Comparison of ENCODE assay signal across 23 cellular contexts in genomic region chr9:18320046-18320445, GRCh38.
A peak's percentile ranks its signal among the peaks of the same experiment; 100 is the strongest.
DNase-seq lines count a peak whose midpoint lies in the region; ATAC-seq and TF ChIP-seq lines count a peak whose summit lies in the region.
"Had no signal": no experiment of that assay in that cellular context is flagged by ENCODE, and none has a peak within 500 bp of the region (broad histone marks: within the 10 kb centered on the region; RNA-seq: fewer than 3 reads in every experiment).

No MANE protein-coding gene starts in this region.

- DNase-seq in AG09319 (ENCODE audit: extremely low read depth, low read depth) (no peak), M059J (ENCODE audit: low read depth) (peak; percentile 14), chondrocyte (ENCODE audit: low spot score) (no peak), mesendoderm (peak; percentile 25), prostate gland (ENCODE audit: low spot score) (no peak), G401 (ENCODE audit: low spot score) (no peak)
- no peak for DNase-seq in stimulated activated CD4-positive, alpha-beta T cell treated with anti-CD3 and anti-CD28 coated beads, Interleukin-1b, Interleukin-23, amount 100 ng/mL, for 48 hours
- DNase-seq in naive thymus-derived CD8-positive, alpha-beta T cell, result no peak
- DNase-seq: activated CD4-positive, alpha-beta memory T cell treated with anti-CD3 and anti-CD28 coated beads for 36 hours; activated naive CD4-positive, alpha-beta T cell treated with Interleukin-2 at 50 U/mL for 16 hours; activated T-cell treated with anti-CD3 and anti-CD28 coated beads, Interleukin-2, amount 50 U/mL, for 1 hour; CD8-positive, alpha-beta memory T cell; midbrain; NCI-H1436; NCI-H2171; NCI-H82; OCI-M1; retina; WERI-Rb-1 had no signal

- H3K27ac ChIP-seq in mesendoderm (ENCODE audit: low read depth, low read length), result no peak overlapping the region
- H3K27ac ChIP-seq in prostate gland, result no peak overlapping the region
- H3K27ac ChIP-seq: ascending aorta, coronary artery, vagina, WERI-Rb-1 had no signal

- peaks cover 8% of the 10 kb centered on the region for H3K9me3 Mint-ChIP-seq in chondrocyte (ENCODE audit: low read depth)
- H3K9me3 Mint-ChIP-seq in naive thymus-derived CD8-positive, alpha-beta T cell, result peaks cover 0 to 10% (median 2%) of the 10 kb centered on the region in 9 donors

- no peaks in the 10 kb centered on the region for H3K4me1 Mint-ChIP-seq in chondrocyte (ENCODE audit: low read depth)
- H3K4me1 Mint-ChIP-seq in naive thymus-derived CD8-positive, alpha-beta T cell, result no peaks in the 10 kb centered on the region
- H3K4me1 Mint-ChIP-seq: CD8-positive, alpha-beta memory T cell; neural crest cell had no signal

- H3K18ac ChIP-seq in mesendoderm (ENCODE audit: low read length), result no peak overlapping the region

- WGBS in mesendoderm (ENCODE audit: extremely low coverage, insufficient coverage, low lambda C conversion rate), result no CpG with 5 or more reads among the region's 1 CpG
- 35% methylated on average over 1 of the region's 1 CpG for WGBS in prostate gland

- H3K4ac ChIP-seq in mesendoderm (ENCODE audit: low read depth, low read length), result no peak overlapping the region

- H2BK15ac ChIP-seq in mesendoderm (replicated peaks; ENCODE audit: low read depth), result no peak overlapping the region

- H3K79me2 ChIP-seq in mesendoderm (ENCODE audit: control insufficient read depth, insufficient read depth, low read length), result no peaks in the 10 kb centered on the region

- no peak for TF ChIP-seq POLR2A in prostate gland (IDR thresholded peaks at IDR 0.05)

- H2BK120ac ChIP-seq in mesendoderm (ENCODE audit: low read depth, low read length), result no peak overlapping the region

- no peak overlapping the region for H2BK5ac ChIP-seq in mesendoderm (ENCODE audit: low read length)

- no peaks in the 10 kb centered on the region for H3K79me1 ChIP-seq in mesendoderm (ENCODE audit: low read length)

- intact Hi-C loops in prostate gland (cut with DNase I), result no loop called here

- no peak overlapping the region for H4K5ac ChIP-seq in mesendoderm (ENCODE audit: low read length)

- H3K36me3 ChIP-seq in mesendoderm (ENCODE audit: control insufficient read depth, insufficient read depth, low read length) (no peaks in the 10 kb centered on the region), prostate gland (no peaks in the 10 kb centered on the region)
- H3K36me3 ChIP-seq: ascending aorta, vagina, WERI-Rb-1 had no signal

- H3K4me2 ChIP-seq in mesendoderm (ENCODE audit: low read length), result no peak overlapping the region

- H3K36me3 Mint-ChIP-seq in chondrocyte (ENCODE audit: low read depth), result no peaks in the 10 kb centered on the region
- peaks cover 0 to 10% (median 0%) of the 10 kb centered on the region in 3 donors for H3K36me3 Mint-ChIP-seq in naive thymus-derived CD8-positive, alpha-beta T cell
- H3K36me3 Mint-ChIP-seq: activated CD4-positive, alpha-beta memory T cell treated with anti-CD3 and anti-CD28 coated beads for 36 hours; CD8-positive, alpha-beta memory T cell had no signal

- H3K23ac ChIP-seq in mesendoderm (ENCODE audit: low read length), result no peak overlapping the region

- no peak for ATAC-seq in naive thymus-derived CD8-positive, alpha-beta T cell

- POLR2A ChIA-PET in naive thymus-derived CD8-positive, alpha-beta T cell (lab: Charles Lee), result no interaction called here

- H3K9ac ChIP-seq in mesendoderm (ENCODE audit: low read length), result no peak overlapping the region

- H3K4me1 ChIP-seq in mesendoderm (ENCODE audit: control insufficient read depth, low read depth, low read length) (no peaks in the 10 kb centered on the region), prostate gland (replicated peaks) (no peaks in the 10 kb centered on the region)
- H3K4me1 ChIP-seq: ascending aorta, vagina had no signal

- H3K4me3 ChIP-seq in mesendoderm (ENCODE audit: low read length) (no peak overlapping the region), prostate gland (no peak overlapping the region)
- H3K4me3 ChIP-seq: ascending aorta, coronary artery, vagina had no signal

- TF ChIP-seq CTCF in AG09319 (IDR thresholded peaks at IDR 0.05; ENCODE audit: low read depth, low read length), result peak; percentile 23
- TF ChIP-seq CTCF in chondrocyte (IDR thresholded peaks at IDR 0.05), result peak; percentile 47
- no peak for TF ChIP-seq CTCF in prostate gland (IDR thresholded peaks at IDR 0.05)

- no peak overlapping the region for H2AK5ac ChIP-seq in mesendoderm (ENCODE audit: low read length)

- in situ Hi-C loops in G401 (cut with HindIII; ENCODE audit: low sequenced_read_pairs), result no loop called here

- no peaks in the 10 kb centered on the region for H3K27me3 Mint-ChIP-seq in chondrocyte (ENCODE audit: low read depth)
- H3K27me3 Mint-ChIP-seq in naive thymus-derived CD8-positive, alpha-beta T cell, result peaks cover 0 to 10% (median 0%) of the 10 kb centered on the region in 5 donors

- H3K9me3 ChIP-seq in prostate gland, result no peaks in the 10 kb centered on the region
- H3K9me3 ChIP-seq: ascending aorta, vagina had no signal

- no peak overlapping the region for H3K56ac ChIP-seq in mesendoderm (ENCODE audit: low read length)

- H3K4me3 Mint-ChIP-seq in chondrocyte (ENCODE audit: unreplicated experiment), result no peak overlapping the region
- no peak overlapping the region for H3K4me3 Mint-ChIP-seq in naive thymus-derived CD8-positive, alpha-beta T cell
- H3K4me3 Mint-ChIP-seq: activated CD4-positive, alpha-beta memory T cell treated with anti-CD3 and anti-CD28 coated beads for 36 hours; CD8-positive, alpha-beta memory T cell; neural crest cell had no signal

- no peaks in the 10 kb centered on the region for H3K27me3 ChIP-seq in mesendoderm (ENCODE audit: insufficient read depth, low read length, poor library complexity)
- H3K27me3 ChIP-seq in prostate gland (replicated peaks; ENCODE audit: insufficient read depth), result no peaks in the 10 kb centered on the region
- H3K27me3 ChIP-seq: ascending aorta, vagina had no signal

- no peak overlapping the region for H3K27ac Mint-ChIP-seq in chondrocyte (ENCODE audit: unreplicated experiment)
- no peak overlapping the region for H3K27ac Mint-ChIP-seq in naive thymus-derived CD8-positive, alpha-beta T cell
- H3K27ac Mint-ChIP-seq: activated CD4-positive, alpha-beta memory T cell treated with anti-CD3 and anti-CD28 coated beads for 36 hours; CD8-positive, alpha-beta memory T cell had no signal

- H4K8ac ChIP-seq in mesendoderm (ENCODE audit: low read depth, low read length), result no peak overlapping the region

Comparison
In these comparisons a context has a peak if more than half of its experiments do, and no peak if none do; other contexts are left out.
1. DNase-seq: peak in M059J (single experiment) and mesendoderm (single experiment); none in AG09319 (single experiment), chondrocyte (single experiment), prostate gland (single experiment), G401 (single experiment), stimulated activated CD4-positive, alpha-beta T cell treated with anti-CD3 and anti-CD28 coated beads, Interleukin-1b, Interleukin-23, amount 100 ng/mL, for 48 hours (single experiment) and naive thymus-derived CD8-positive, alpha-beta T cell (0 of 10).
2. CTCF ChIP-seq: peak in AG09319 (single experiment) and chondrocyte (single experiment); none in prostate gland (0 of 4).